In the genomic region with DNA sequence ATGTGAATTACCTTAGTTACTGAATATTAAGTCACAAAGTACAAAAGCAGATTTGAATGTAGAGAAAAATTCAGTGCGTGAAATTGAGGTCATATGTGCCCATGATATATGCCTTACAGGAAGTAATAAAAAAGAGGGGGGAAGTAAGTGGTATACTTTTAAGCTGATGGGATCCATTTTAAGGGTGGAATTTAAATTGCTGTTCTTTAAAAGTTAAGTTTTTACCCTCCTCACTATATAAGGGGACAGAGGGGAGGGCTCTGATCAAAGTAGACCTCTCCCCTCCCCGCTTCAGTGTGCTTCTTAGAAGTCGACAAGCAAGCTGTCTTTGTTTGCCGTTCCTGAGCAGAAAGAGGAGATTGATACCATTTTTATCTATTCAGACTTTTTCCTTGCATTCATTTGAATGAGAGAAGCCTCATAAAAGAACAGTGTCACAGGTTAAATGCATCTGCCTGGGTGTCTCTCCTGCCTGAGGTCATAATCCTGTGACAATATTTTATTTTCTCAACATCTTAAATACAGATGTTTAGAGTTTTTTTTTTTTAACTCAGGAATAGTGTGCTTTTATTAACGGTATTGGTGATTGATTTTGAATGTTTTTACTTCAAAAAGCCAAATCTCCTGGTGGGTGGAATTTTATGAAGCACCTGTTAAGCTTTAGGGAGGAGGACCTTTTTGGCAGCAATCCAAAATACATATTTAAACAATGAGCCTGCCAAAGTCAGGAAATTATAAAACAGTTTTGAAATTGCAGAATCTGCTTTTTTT, we compare ENCODE assay signal across 11 cellular contexts.
DNase-seq lines count a peak whose midpoint lies in the region; ATAC-seq, FAIRE-seq and TF ChIP-seq lines count a peak whose summit lies in the region.
"Had no signal": no experiment of that assay in that cellular context is flagged by ENCODE, and none has a peak within 500 bp of the region (broad histone marks: within the 10 kb centered on the region; RNA-seq: fewer than 3 reads in every experiment).

No MANE protein-coding gene starts in this region.

- 35 to 42% methylated on average over 5 of the region's 5 CpGs for WGBS in pancreas, 2 donors

- TF ChIP-seq CTCF in pancreas (IDR thresholded peaks at IDR 0.05) = no peak

- intact Hi-C loops in pancreas (cut with DNase I) = no loop called here

- no peaks in the 10 kb centered on the region for H3K36me3 ChIP-seq in pancreas

- no peaks in the 10 kb centered on the region for H3K9me3 ChIP-seq in pancreas

- no peaks in the 10 kb centered on the region for H3K27me3 Mint-ChIP-seq in activated CD4-positive, alpha-beta T cell treated with anti-CD3 and anti-CD28 coated beads, Interleukin-2, amount 10 ng/mL, durations not matched to agents 7 days and 5 days
- no peaks in the 10 kb centered on the region for H3K27me3 Mint-ChIP-seq in activated naive CD8-positive, alpha-beta T cell treated with anti-CD3 and anti-CD28 coated beads, Interleukin-2, amount 10 ng/mL, durations not matched to agents 7 days and 5 days

- H3K27ac Mint-ChIP-seq in activated CD4-positive, alpha-beta T cell treated with anti-CD3 and anti-CD28 coated beads, Interleukin-2, amount 10 ng/mL, durations not matched to agents 7 days and 5 days = peak overlapping the region; percentile 68
- H3K27ac Mint-ChIP-seq in activated naive CD8-positive, alpha-beta T cell treated with anti-CD3 and anti-CD28 coated beads, Interleukin-2, amount 10 ng/mL, durations not matched to agents 7 days and 5 days = peak overlapping the region; percentile 82
- H3K27ac Mint-ChIP-seq: T-helper 1 cell treated with Interleukin-12 subunit alpha and Interleukin-12 subunit beta and Interleukin-4 antibody, amounts not matched to agents 30 μg/mL and 1 μg/mL, for 36 hours had no signal

- CTCF ChIA-PET in activated CD4-positive, alpha-beta T cell treated with anti-CD3 and anti-CD28 coated beads, Interleukin-2, amount 10 ng/mL, durations not matched to agents 7 days and 5 days (lab: Charles Lee) = interaction anchor here (0.6 to 1.7 kb wide), 4 partner anchors 9 to 491 kb away, joined by 4 read pairs; no protein-coding TSS in a partner anchor

- peaks cover 14% of the 10 kb centered on the region for H3K36me3 Mint-ChIP-seq in activated CD4-positive, alpha-beta T cell treated with anti-CD3 and anti-CD28 coated beads, Interleukin-2, amount 10 ng/mL, durations not matched to agents 7 days and 5 days (ENCODE audit: low read depth)
- H3K36me3 Mint-ChIP-seq in activated naive CD8-positive, alpha-beta T cell treated with anti-CD3 and anti-CD28 coated beads, Interleukin-2, amount 10 ng/mL, durations not matched to agents 7 days and 5 days = peaks cover 20% of the 10 kb centered on the region

- H3K27ac ChIP-seq in pancreas = peak overlapping the region in 2 of 4 donors; percentile 59 to 66
- H3K27ac ChIP-seq: HL-60 had no signal

- no peaks in the 10 kb centered on the region for H3K9me3 Mint-ChIP-seq in activated CD4-positive, alpha-beta T cell treated with anti-CD3 and anti-CD28 coated beads, Interleukin-2, amount 10 ng/mL, durations not matched to agents 7 days and 5 days
- peaks cover 2% of the 10 kb centered on the region for H3K9me3 Mint-ChIP-seq in activated naive CD8-positive, alpha-beta T cell treated with anti-CD3 and anti-CD28 coated beads, Interleukin-2, amount 10 ng/mL, durations not matched to agents 7 days and 5 days
- H3K9me3 Mint-ChIP-seq: T-helper 1 cell treated with Interleukin-12 subunit alpha and Interleukin-12 subunit beta and Interleukin-4 antibody, amounts not matched to agents 30 μg/mL and 1 μg/mL, for 36 hours had no signal

- peak; percentile 81 for FAIRE-seq in pancreas (lab: Jason Lieb, UNC)
- FAIRE-seq: keratinocyte had no signal

- H3K4me1 Mint-ChIP-seq in activated CD4-positive, alpha-beta T cell treated with anti-CD3 and anti-CD28 coated beads, Interleukin-2, amount 10 ng/mL, durations not matched to agents 7 days and 5 days = peaks cover 23% of the 10 kb centered on the region
- peaks cover 22% of the 10 kb centered on the region for H3K4me1 Mint-ChIP-seq in activated naive CD8-positive, alpha-beta T cell treated with anti-CD3 and anti-CD28 coated beads, Interleukin-2, amount 10 ng/mL, durations not matched to agents 7 days and 5 days

- H3K4me3 Mint-ChIP-seq in activated CD4-positive, alpha-beta T cell treated with anti-CD3 and anti-CD28 coated beads, Interleukin-2, amount 10 ng/mL, durations not matched to agents 7 days and 5 days = peak overlapping the region; percentile 23
- H3K4me3 Mint-ChIP-seq in activated naive CD8-positive, alpha-beta T cell treated with anti-CD3 and anti-CD28 coated beads, Interleukin-2, amount 10 ng/mL, durations not matched to agents 7 days and 5 days = peak overlapping the region; percentile 72
- H3K4me3 Mint-ChIP-seq: T-helper 1 cell treated with Interleukin-12 subunit alpha and Interleukin-12 subunit beta and Interleukin-4 antibody, amounts not matched to agents 30 μg/mL and 1 μg/mL, for 36 hours had no signal

- peaks cover 3 to 36% (median 20%) of the 10 kb centered on the region in 3 donors for H3K4me1 ChIP-seq in pancreas

- ATAC-seq in activated naive CD8-positive, alpha-beta T cell treated with anti-CD3 and anti-CD28 coated beads, Interleukin-2, amount 10 ng/mL, durations not matched to agents 7 days and 5 days (ENCODE audit: low read depth) = no peak
- peak; percentile 75 to 85 (median 80) for ATAC-seq in pancreas
- no peak for ATAC-seq in HG03521 (IDR thresholded peaks at IDR 0.05; ENCODE audit: unreplicated experiment)

- no peaks in the 10 kb centered on the region for H3K27me3 ChIP-seq in pancreas

- no peak overlapping the region for H3K4me3 ChIP-seq in pancreas

- DNase-seq in activated CD4-positive, alpha-beta T cell treated with anti-CD3 and anti-CD28 coated beads, Interleukin-2, amount 10 ng/mL, durations not matched to agents 7 days and 5 days = no peak
- no peak for DNase-seq in activated CD4-positive, alpha-beta T cell treated with anti-CD3 and anti-CD28 coated beads, Interleukin-2, amount 50 U/mL, for 48 hours
- DNase-seq in NCI-H2029 treated with DMSO at 0.1 percent for 48 hours (lab: John Stamatoyannopoulos, UW) = peak; percentile 43
- DNase-seq in activated naive CD8-positive, alpha-beta T cell treated with anti-CD3 and anti-CD28 coated beads, Interleukin-2, amount 10 ng/mL, durations not matched to agents 7 days and 5 days = no peak
- DNase-seq in pancreas = no peak
- no peak for DNase-seq in NCI-H187 treated with DMSO at 0.1 percent for 48 hours (lab: John Stamatoyannopoulos, UW)
- DNase-seq in SK-N-DZ (ENCODE audit: low spot score) = no peak

- POLR2A ChIA-PET in activated CD4-positive, alpha-beta T cell treated with anti-CD3 and anti-CD28 coated beads, Interleukin-2, amount 10 ng/mL, durations not matched to agents 7 days and 5 days (lab: Charles Lee) = no interaction called here
- POLR2A ChIA-PET in activated naive CD8-positive, alpha-beta T cell treated with anti-CD3 and anti-CD28 coated beads, Interleukin-2, amount 10 ng/mL, durations not matched to agents 7 days and 5 days (lab: Charles Lee) = interaction anchor here (0.6 to 1.1 kb wide), 3 partner anchors 142 to 958 kb away, joined by 3 to 4 read pairs (median 3); no protein-coding TSS in a partner anchor

Comparison
In these comparisons a context has a peak if more than half of its experiments do, and no peak if none do; other contexts are left out.
1. ATAC-seq: peak in pancreas (4 of 4); none in activated naive CD8-positive, alpha-beta T cell treated with anti-CD3 and anti-CD28 coated beads, Interleukin-2, amount 10 ng/mL, durations not matched to agents 7 days and 5 days (single experiment) and HG03521 (single experiment).